Comparison of ENCODE assay signal across 13 cellular contexts in the genomic region with DNA sequence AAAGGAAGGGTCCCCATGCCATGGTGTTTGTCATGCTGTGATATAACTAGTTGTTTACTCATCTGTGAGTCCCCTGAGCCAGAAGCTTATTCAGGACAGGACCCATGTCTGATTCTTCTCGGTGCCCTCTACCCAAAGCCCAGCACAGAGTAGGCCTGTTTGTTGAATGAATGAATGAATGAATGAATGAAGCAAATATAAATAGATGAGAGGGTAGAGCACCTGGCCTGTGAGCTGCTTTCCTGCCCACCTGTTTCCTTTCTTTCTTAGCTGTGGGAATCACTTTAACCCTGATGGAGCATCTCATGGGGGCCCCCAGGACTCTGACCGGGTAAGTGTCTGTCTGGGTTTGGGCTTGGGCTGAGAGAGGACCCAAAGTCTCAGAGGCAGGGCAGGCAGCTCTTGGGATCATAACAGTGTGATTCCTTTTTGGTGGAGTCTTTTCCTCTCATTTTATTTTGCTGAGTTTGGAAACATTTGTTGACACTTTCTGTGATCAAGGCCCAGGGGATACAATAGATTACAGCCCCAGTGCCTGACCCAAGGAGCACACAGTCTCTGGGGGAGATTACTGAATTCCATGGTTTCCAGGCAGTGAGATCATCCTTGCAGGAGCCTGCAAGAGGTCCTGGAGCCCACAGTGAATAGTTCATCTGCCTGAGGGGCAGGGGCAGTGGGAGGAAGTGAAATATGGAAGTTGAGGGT. TPM values are rescaled to one million over a fixed set of nuclear protein-coding genes. Genes with fewer than 3 reads are reported as not detected.
A peak's percentile ranks its signal among the peaks of the same experiment; 100 is the strongest.
DNase-seq lines count a peak whose midpoint lies in the region; ATAC-seq lines count a peak whose summit lies in the region.
"Had no signal": no experiment of that assay in that cellular context is flagged by ENCODE, and none has a peak within 500 bp of the region (broad histone marks: within the 10 kb centered on the region; RNA-seq: fewer than 3 reads in every experiment).

No MANE protein-coding gene starts in this region.

- H3K27ac ChIP-seq in BLaER1, result peak overlapping the region; percentile 11; the same call in 1 of the 2 replicates
- H3K27ac ChIP-seq in SK-N-MC, result 0 out of 2 replicates have a peak overlapping the region, but pooled peaks have one; percentile 19
- H3K27ac ChIP-seq: uterus had no signal

- no peak overlapping the region for H3K4me3 ChIP-seq in BLaER1
- no peak overlapping the region for H3K4me3 ChIP-seq in SK-N-MC
- H3K4me3 ChIP-seq: uterus had no signal

- peaks cover 8% of the 10 kb centered on the region for H4K20me1 ChIP-seq in BLaER1

- H3K36me3 ChIP-seq in BLaER1 (peaks cover 64% of the 10 kb centered on the region), SK-N-MC (ENCODE audit: insufficient read depth, low read length) (peaks cover 19% of the 10 kb centered on the region; the same call in 1 of the 2 replicates)
- H3K36me3 ChIP-seq: uterus had no signal

- no peaks in the 10 kb centered on the region for H3K9me3 Mint-ChIP-seq in effector memory CD8-positive, alpha-beta T cell
- H3K9me3 Mint-ChIP-seq: activated CD8-positive, alpha-beta T cell treated with anti-CD3 and anti-CD28 coated beads for 36 hours had no signal

- H3K9ac ChIP-seq in BLaER1 (0 out of 2 replicates have a peak overlapping the region, but pooled peaks have one; percentile 9), SK-N-MC (ENCODE audit: insufficient read length) (no peak overlapping the region)

- DNase-seq in SK-N-MC (ENCODE audit: low read depth, low spot score) (no peak), left ventricle myocardium superior (no peak), amygdala (lab: John Stamatoyannopoulos, UW) (no peak)
- DNase-seq in effector memory CD8-positive, alpha-beta T cell, result no peak
- no peak for DNase-seq in stimulated activated CD8-positive, alpha-beta memory T cell treated with anti-CD3 and anti-CD28 coated beads, Interleukin-4, amount 100 ng/mL, for 48 hours
- DNase-seq: activated CD8-positive, alpha-beta T cell treated with anti-CD3 and anti-CD28 coated beads for 36 hours; activated effector memory CD4-positive, alpha-beta T cell treated with anti-CD3 and anti-CD28 coated beads, Interleukin-2, amount 50 U/mL, for 16 hours; DMS 273 treated with DMSO at 0.1 percent for 48 hours; NCI-H1694 treated with DMSO at 0.1 percent for 48 hours; NCI-H526; uterus had no signal

- ATAC-seq in left ventricle myocardium superior, result peak; percentile 64
- ATAC-seq in effector memory CD8-positive, alpha-beta T cell (replicated peaks), result no peak
- ATAC-seq: activated CD8-positive, alpha-beta T cell treated with anti-CD3 and anti-CD28 coated beads for 36 hours had no signal

- H3K9me3 ChIP-seq in BLaER1, result no peaks in the 10 kb centered on the region
- H3K9me3 ChIP-seq in SK-N-MC (ENCODE audit: low read depth, low read length), result no peaks in the 10 kb centered on the region
- H3K9me3 ChIP-seq: uterus had no signal

- peaks cover 7% of the 10 kb centered on the region for H3K36me3 Mint-ChIP-seq in effector memory CD8-positive, alpha-beta T cell (ENCODE audit: insufficient read depth)

- H3K27me3 ChIP-seq in BLaER1, result no peaks in the 10 kb centered on the region
- H3K27me3 ChIP-seq: uterus had no signal

- peak overlapping the region; percentile 63 for H3K4me2 ChIP-seq in BLaER1

- intact Hi-C loops in left ventricle myocardium superior (cut with micrococcal nuclease), result no loop called here

- H3K27ac Mint-ChIP-seq in effector memory CD8-positive, alpha-beta T cell, result no peak overlapping the region
- H3K27ac Mint-ChIP-seq: activated CD8-positive, alpha-beta T cell treated with anti-CD3 and anti-CD28 coated beads for 36 hours had no signal

- H3K27me3 Mint-ChIP-seq in effector memory CD8-positive, alpha-beta T cell, result no peaks in the 10 kb centered on the region
- H3K27me3 Mint-ChIP-seq: activated CD8-positive, alpha-beta T cell treated with anti-CD3 and anti-CD28 coated beads for 36 hours had no signal

- no peak overlapping the region for H3K4me3 Mint-ChIP-seq in effector memory CD8-positive, alpha-beta T cell
- H3K4me3 Mint-ChIP-seq: activated CD8-positive, alpha-beta T cell treated with anti-CD3 and anti-CD28 coated beads for 36 hours had no signal

- H3K4me1 Mint-ChIP-seq in effector memory CD8-positive, alpha-beta T cell (ENCODE audit: low read depth in 2 of 2), result peaks cover 3 to 8% of the 10 kb centered on the region in 2 donors

- H3K4me1 ChIP-seq in BLaER1, result peaks cover 58% of the 10 kb centered on the region
- H3K4me1 ChIP-seq: uterus had no signal

RNA-seq across cellular contexts. Expression of a gene that starts 7.4 kb away (rescaled TPM):
- total RNA-seq in left ventricle myocardium superior, result 26.8 TPM

RNA-seq across cellular contexts. Expression of a gene that starts 7.5 kb away (rescaled TPM):
- 0.25 TPM for total RNA-seq in left ventricle myocardium superior
- total RNA-seq: mesenteric fat pad had no signal

RNA-seq across cellular contexts. Expression of a gene that starts 16.1 kb away (rescaled TPM):
- total RNA-seq in left ventricle myocardium superior, result 31.4 TPM

RNA-seq across cellular contexts. Expression of a gene that starts 32.0 kb away (rescaled TPM):
- 64.5 TPM for total RNA-seq in left ventricle myocardium superior

RNA-seq across cellular contexts. Expression of a gene that starts 38.1 kb away (rescaled TPM):
- total RNA-seq in left ventricle myocardium superior, result 69.5 TPM
